ENCODE assay signal across 2 cellular contexts in genomic region chr14:75010472-75010871, GRCh38.
TF ChIP-seq lines count a peak whose summit lies in the region.

No MANE protein-coding gene starts in this region.

TF ChIP-seq in SK-N-SH, 30 proteins besides CTCF, POLR2A, EP300 and RAD21:
- TF ChIP-seq REST (IDR thresholded peaks at IDR 0.05; ENCODE audit: low read depth, low read length) (no peak), ELF1 (IDR thresholded peaks at IDR 0.05) (no peak), TEAD4 (IDR thresholded peaks at IDR 0.05; ENCODE audit: borderline replicate concordance, insufficient read depth) (no peak), PBX3 (IDR thresholded peaks at IDR 0.05) (no peak), GATA2 (CRISPR knock-in tag; IDR thresholded peaks at IDR 0.05) (no peak), USF2 (IDR thresholded peaks at IDR 0.05; ENCODE audit: borderline replicate concordance, low read depth, low read length) (no peak), SIN3A (IDR thresholded peaks at IDR 0.05; ENCODE audit: borderline replicate concordance, low read depth, low read length) (no peak), YY1 (IDR thresholded peaks at IDR 0.05; ENCODE audit: low read depth) (no peak), MEF2A (IDR thresholded peaks at IDR 0.05; ENCODE audit: borderline replicate concordance, low read depth) (no peak), RXRA (IDR thresholded peaks at IDR 0.05; ENCODE audit: borderline replicate concordance, low read depth) (no peak)
- TF ChIP-seq, protein P1, sequence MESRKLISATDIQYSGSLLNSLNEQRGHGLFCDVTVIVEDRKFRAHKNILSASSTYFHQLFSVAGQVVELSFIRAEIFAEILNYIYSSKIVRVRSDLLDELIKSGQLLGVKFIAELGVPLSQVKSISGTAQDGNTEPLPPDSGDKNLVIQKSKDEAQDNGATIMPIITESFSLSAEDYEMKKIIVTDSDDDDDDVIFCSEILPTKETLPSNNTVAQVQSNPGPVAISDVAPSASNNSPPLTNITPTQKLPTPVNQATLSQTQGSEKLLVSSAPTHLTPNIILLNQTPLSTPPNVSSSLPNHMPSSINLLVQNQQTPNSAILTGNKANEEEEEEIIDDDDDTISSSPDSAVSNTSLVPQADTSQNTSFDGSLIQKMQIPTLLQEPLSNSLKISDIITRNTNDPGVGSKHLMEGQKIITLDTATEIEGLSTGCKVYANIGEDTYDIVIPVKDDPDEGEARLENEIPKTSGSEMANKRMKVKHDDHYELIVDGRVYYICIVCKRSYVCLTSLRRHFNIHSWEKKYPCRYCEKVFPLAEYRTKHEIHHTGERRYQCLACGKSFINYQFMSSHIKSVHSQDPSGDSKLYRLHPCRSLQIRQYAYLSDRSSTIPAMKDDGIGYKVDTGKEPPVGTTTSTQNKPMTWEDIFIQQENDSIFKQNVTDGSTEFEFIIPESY (IDR thresholded peaks at IDR 0.05; ENCODE audit: borderline replicate concordance, low read depth) = no peak

TF ChIP-seq in SK-N-SH treated with all-trans-retinoic acid at 6 μM for 48 hours, 23 proteins besides CTCF, POLR2A, EP300 and RAD21:
- no peak for TF ChIP-seq CREB5 (CRISPR knock-in tag; IDR thresholded peaks at IDR 0.05; ENCODE audit: low read depth)
